ENCODE assay signal across 15 cellular contexts in genomic region chr22:38470179-38470578, GRCh38. TPM values are rescaled to one million over a fixed set of nuclear protein-coding genes. Genes with fewer than 3 reads are reported as not detected.
"Had no signal": no experiment of that assay in that cellular context is flagged by ENCODE, and none has a peak within 500 bp of the region (broad histone marks: within the 10 kb centered on the region; RNA-seq: fewer than 3 reads in every experiment).

No MANE protein-coding gene starts in this region.

RNA-seq across cellular contexts. Expression of gene KDELR3, which starts 2.3 kb away (rescaled TPM):
- total RNA-seq: naive thymus-derived CD8-positive, alpha-beta T cell had no signal
- polyA plus RNA-seq: neural cell had no signal

RNA-seq across cellular contexts. Expression of gene KCNJ4, which starts 15.2 kb away (rescaled TPM):
- total RNA-seq: glomerular endothelial cell; left colon; left lung; lung; mucosa of gallbladder; naive thymus-derived CD8-positive, alpha-beta T cell; skeletal muscle tissue; smooth muscle cell; stomach; thyroid gland; transverse colon; ureter had no signal
- polyA plus RNA-seq: keratinocyte; liver; lung; naive thymus-derived CD8-positive, alpha-beta T cell; smooth muscle cell; stomach had no signal
